Comparison of ENCODE assay signal across 1 cellular context in genomic region chr9:92961627-92962302, GRCh38.
TF ChIP-seq lines count a peak whose summit lies in the region.

No MANE protein-coding gene starts in this region.

TF ChIP-seq in H1, 55 proteins besides CTCF, POLR2A, EP300 and RAD21:
- TF ChIP-seq CHD7 (IDR thresholded peaks at IDR 0.05; ENCODE audit: insufficient replicate concordance, low read length) (no peak), CTBP2 (IDR thresholded peaks at IDR 0.05; ENCODE audit: borderline replicate concordance, insufficient read depth, insufficient read length, low read length) (no peak), GABPA (IDR thresholded peaks at IDR 0.05; ENCODE audit: borderline replicate concordance, insufficient read depth, low read length) (no peak), NRF1 (IDR thresholded peaks at IDR 0.05; ENCODE audit: low read depth, low read length) (no peak), NANOG (IDR thresholded peaks at IDR 0.05; ENCODE audit: insufficient read depth, low read depth, low read length, poor library complexity, severe bottlenecking) (no peak), POU5F1 (IDR thresholded peaks at IDR 0.05; ENCODE audit: low read depth, low read length) (no peak), TEAD4 (IDR thresholded peaks at IDR 0.05; ENCODE audit: low read depth, low read length) (no peak), FOSL1 (IDR thresholded peaks at IDR 0.05; ENCODE audit: insufficient read depth, low read depth, low read length) (no peak), SP4 (IDR thresholded peaks at IDR 0.05; ENCODE audit: low read length) (no peak), BRCA1 (IDR thresholded peaks at IDR 0.05; ENCODE audit: low read depth, low read length) (no peak), TAF1 (IDR thresholded peaks at IDR 0.05; ENCODE audit: low read depth, low read length) (no peak), RBBP5 (IDR thresholded peaks at IDR 0.05; ENCODE audit: borderline replicate concordance, low read depth, low read length) (no peak), MAX (IDR thresholded peaks at IDR 0.05) (no peak), SAP30 (IDR thresholded peaks at IDR 0.05; ENCODE audit: insufficient read depth, insufficient replicate concordance, low read length) (no peak), SP2 (IDR thresholded peaks at IDR 0.05; ENCODE audit: low read length) (no peak), SP1 (IDR thresholded peaks at IDR 0.05; ENCODE audit: low read depth, low read length) (no peak), GTF2F1 (IDR thresholded peaks at IDR 0.05; ENCODE audit: borderline replicate concordance, low read depth, low read length) (no peak), USF2 (IDR thresholded peaks at IDR 0.05; ENCODE audit: low read length) (no peak)
- TF ChIP-seq, protein P1, sequence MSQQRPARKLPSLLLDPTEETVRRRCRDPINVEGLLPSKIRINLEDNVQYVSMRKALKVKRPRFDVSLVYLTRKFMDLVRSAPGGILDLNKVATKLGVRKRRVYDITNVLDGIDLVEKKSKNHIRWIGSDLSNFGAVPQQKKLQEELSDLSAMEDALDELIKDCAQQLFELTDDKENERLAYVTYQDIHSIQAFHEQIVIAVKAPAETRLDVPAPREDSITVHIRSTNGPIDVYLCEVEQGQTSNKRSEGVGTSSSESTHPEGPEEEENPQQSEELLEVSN (IDR thresholded peaks at IDR 0.05), result no peak
- TF ChIP-seq, protein P2, sequence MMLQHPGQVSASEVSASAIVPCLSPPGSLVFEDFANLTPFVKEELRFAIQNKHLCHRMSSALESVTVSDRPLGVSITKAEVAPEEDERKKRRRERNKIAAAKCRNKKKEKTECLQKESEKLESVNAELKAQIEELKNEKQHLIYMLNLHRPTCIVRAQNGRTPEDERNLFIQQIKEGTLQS (IDR thresholded peaks at IDR 0.05; ENCODE audit: insufficient read depth, low read depth, low read length), result no peak
